Comparison of ENCODE assay signal across 1 cellular context in genomic region chr11:77095551-77096490, GRCh38.
TF ChIP-seq lines count a peak whose summit lies in the region.

No MANE protein-coding gene starts in this region.

TF ChIP-seq in HepG2, 621 proteins besides CTCF, POLR2A, EP300 and RAD21 (continued from another document and continues in another):
- TF ChIP-seq TRAFD1 (CRISPR knock-in tag; IDR thresholded peaks at IDR 0.05; ENCODE audit: borderline replicate concordance) (no peak), ZUFSP (CRISPR knock-in tag; IDR thresholded peaks at IDR 0.05; ENCODE audit: borderline replicate concordance) (no peak), SP1 (IDR thresholded peaks at IDR 0.05) (no peak), SP1 (CRISPR knock-in tag; IDR thresholded peaks at IDR 0.05) (no peak; the same call in 1 of the 2 replicates), XRCC5 (optimal IDR thresholded peaks at IDR 0.05; ENCODE audit: low read length) (peak; percentile 51), ZNF883 (CRISPR knock-in tag; IDR thresholded peaks at IDR 0.05; ENCODE audit: not compliant biosample characterization) (no peak), RFXANK (CRISPR knock-in tag; IDR thresholded peaks at IDR 0.05) (no peak), DMAP1 (CRISPR knock-in tag; IDR thresholded peaks at IDR 0.05) (peak; percentile 2; the same call in 1 of the 2 replicates), ZNF747 (CRISPR knock-in tag; IDR thresholded peaks at IDR 0.05; ENCODE audit: borderline replicate concordance) (peak; percentile 84; the same call in 1 of the 2 replicates), ZSCAN22 (CRISPR knock-in tag; IDR thresholded peaks at IDR 0.05) (no peak), ZNF33B (CRISPR knock-in tag; IDR thresholded peaks at IDR 0.05) (no peak), CEBPZ (IDR thresholded peaks at IDR 0.05; ENCODE audit: low read length) (no peak), RFX5 (IDR thresholded peaks at IDR 0.05; ENCODE audit: low read depth, low read length) (no peak), ZEB1 (IDR thresholded peaks at IDR 0.05; ENCODE audit: insufficient replicate concordance, low read depth) (no peak), SMC3 (IDR thresholded peaks at IDR 0.05; ENCODE audit: low read length) (no peak), ZNF143 (CRISPR knock-in tag; IDR thresholded peaks at IDR 0.05) (0 out of 2 replicates have a peak, but pooled peaks have one; percentile 8), ZNF333 (CRISPR knock-in tag; IDR thresholded peaks at IDR 0.05; ENCODE audit: borderline replicate concordance) (no peak), ARID2 (CRISPR knock-in tag; IDR thresholded peaks at IDR 0.05; ENCODE audit: borderline replicate concordance) (0 out of 2 replicates have a peak, but pooled peaks have one; percentile 47), ZNF34 (CRISPR knock-in tag; IDR thresholded peaks at IDR 0.05; ENCODE audit: borderline replicate concordance) (no peak), THYN1 (CRISPR knock-in tag; IDR thresholded peaks at IDR 0.05; ENCODE audit: borderline replicate concordance, low read depth) (no peak), ZIK1 (CRISPR knock-in tag; IDR thresholded peaks at IDR 0.05; ENCODE audit: borderline replicate concordance, low read depth) (no peak), NR3C1 (CRISPR knock-in tag; IDR thresholded peaks at IDR 0.05) (no peak), DZIP1 (CRISPR knock-in tag; IDR thresholded peaks at IDR 0.05) (no peak), ZNF142 (CRISPR knock-in tag; IDR thresholded peaks at IDR 0.05) (0 out of 2 replicates have a peak, but pooled peaks have one; percentile 27), ZNF709 (CRISPR knock-in tag; IDR thresholded peaks at IDR 0.05) (no peak), RFXAP (CRISPR knock-in tag; IDR thresholded peaks at IDR 0.05; ENCODE audit: borderline replicate concordance) (peak; percentile 63; the same call in 1 of the 2 replicates), ZBTB4 (CRISPR knock-in tag; IDR thresholded peaks at IDR 0.05; ENCODE audit: borderline replicate concordance) (no peak), ZNF713 (CRISPR knock-in tag; IDR thresholded peaks at IDR 0.05) (no peak), ZNF546 (CRISPR knock-in tag; conservative IDR thresholded peaks at IDR 0.05) (no peak), LRRFIP1 (CRISPR knock-in tag; conservative IDR thresholded peaks at IDR 0.05) (no peak), TARDBP (CRISPR knock-in tag; IDR thresholded peaks at IDR 0.05) (no peak; the same call in 1 of the 2 replicates), THRA (CRISPR knock-in tag; IDR thresholded peaks at IDR 0.05; ENCODE audit: borderline replicate concordance) (0 out of 2 replicates have a peak, but pooled peaks have one; percentile 35), ZNF749 (CRISPR knock-in tag; IDR thresholded peaks at IDR 0.05; ENCODE audit: borderline replicate concordance) (no peak), NBN (conservative IDR thresholded peaks at IDR 0.05) (no peak)
